In the genomic region with DNA sequence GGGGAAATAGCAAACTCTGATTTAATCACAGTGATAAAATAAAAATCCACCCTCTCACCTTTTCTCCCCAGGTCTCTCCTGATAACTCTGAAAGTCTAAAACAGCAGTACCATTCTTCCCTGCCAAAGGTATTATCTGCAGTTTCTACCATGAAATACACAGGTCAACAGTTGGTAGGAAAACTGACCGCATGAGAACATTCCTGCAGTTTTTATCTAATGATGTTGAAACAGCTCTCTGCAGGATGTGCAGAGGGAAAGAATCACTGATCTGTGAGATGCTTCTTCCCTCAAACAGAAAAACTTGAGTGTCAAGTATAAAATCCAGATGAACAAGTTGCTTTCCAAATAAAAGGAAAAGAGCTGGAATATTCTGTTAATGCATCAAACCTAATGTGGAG, we compare ENCODE assay signal across 28 cellular contexts. TPM values are rescaled to one million over a fixed set of nuclear protein-coding genes. Genes with fewer than 3 reads are reported as not detected.
DNase-seq lines count a peak whose midpoint lies in the region; ATAC-seq and TF ChIP-seq lines count a peak whose summit lies in the region.
"Had no signal": no experiment of that assay in that cellular context is flagged by ENCODE, and none has a peak within 500 bp of the region (broad histone marks: within the 10 kb centered on the region; RNA-seq: fewer than 3 reads in every experiment).

No MANE protein-coding gene starts in this region.

- peaks cover 27% of the 10 kb centered on the region for H3K4me1 Mint-ChIP-seq in MCF 10A (ENCODE audit: insufficient read depth, unreplicated experiment)
- H3K4me1 Mint-ChIP-seq: activated CD4-positive, alpha-beta memory T cell treated with anti-CD3 and anti-CD28 coated beads, Interleukin-2, amount 10 ng/mL, durations not matched to agents 7 days and 5 days; activated naive CD8-positive, alpha-beta T cell treated with anti-CD3 and anti-CD28 coated beads, Interleukin-2, amount 10 ng/mL, durations not matched to agents 7 days and 5 days had no signal

- TF ChIP-seq POLR2A in breast epithelium (IDR thresholded peaks at IDR 0.05), result no peak
- no peak for TF ChIP-seq POLR2A in body of pancreas (IDR thresholded peaks at IDR 0.05)

- H3K9me3 Mint-ChIP-seq in MCF 10A (ENCODE audit: unreplicated experiment), result no peaks in the 10 kb centered on the region
- H3K9me3 Mint-ChIP-seq: activated CD4-positive, alpha-beta memory T cell treated with anti-CD3 and anti-CD28 coated beads, Interleukin-2, amount 10 ng/mL, durations not matched to agents 7 days and 5 days; activated naive CD8-positive, alpha-beta T cell treated with anti-CD3 and anti-CD28 coated beads, Interleukin-2, amount 10 ng/mL, durations not matched to agents 7 days and 5 days had no signal

- WGBS in body of pancreas, 2 donors, result 41 to 47% methylated on average over 1 of the region's 1 CpG

- CTCF ChIA-PET in MCF 10A (lab: Yijun Ruan, JAX), result no interaction called here

- no peaks in the 10 kb centered on the region for H3K27me3 Mint-ChIP-seq in MCF 10A (ENCODE audit: insufficient read depth, unreplicated experiment)
- H3K27me3 Mint-ChIP-seq: activated CD4-positive, alpha-beta memory T cell treated with anti-CD3 and anti-CD28 coated beads, Interleukin-2, amount 10 ng/mL, durations not matched to agents 7 days and 5 days had no signal

- H3K4me3 ChIP-seq in breast epithelium (no peak overlapping the region), fibroblast of the aortic adventitia (ENCODE audit: low read depth, low read length) (no peak overlapping the region), body of pancreas (no peak overlapping the region)
- H3K4me3 ChIP-seq: coronary artery, esophagus muscularis mucosa, prostate gland, skin epidermis had no signal

- BruUV-seq in MCF 10A (replicated peaks; lab: Mats Ljungman, UMichigan), result no TSS peak

- no peak overlapping the region for H3K27ac ChIP-seq in breast epithelium
- H3K27ac ChIP-seq in body of pancreas, result no peak overlapping the region
- H3K27ac ChIP-seq: coronary artery, esophagus muscularis mucosa, prostate gland, skin epidermis had no signal

- no peaks in the 10 kb centered on the region for H3K36me3 ChIP-seq in breast epithelium
- no peaks in the 10 kb centered on the region for H3K36me3 ChIP-seq in body of pancreas (replicated peaks in 1 of 2; ENCODE audit: insufficient read depth in 1 of 2, low read depth in 2 of 2)
- H3K36me3 ChIP-seq: esophagus muscularis mucosa, prostate gland had no signal

- ATAC-seq in body of pancreas (no peak), GM21423 (IDR thresholded peaks at IDR 0.05; ENCODE audit: unreplicated experiment) (no peak), HG02798 (IDR thresholded peaks at IDR 0.05; ENCODE audit: poor library complexity, unreplicated experiment) (no peak), GM18909 (IDR thresholded peaks at IDR 0.05; ENCODE audit: poor library complexity, unreplicated experiment) (no peak)
- ATAC-seq: left colon had no signal

- H3K36me3 Mint-ChIP-seq in MCF 10A (ENCODE audit: insufficient read depth, unreplicated experiment), result no peaks in the 10 kb centered on the region
- H3K36me3 Mint-ChIP-seq: activated naive CD8-positive, alpha-beta T cell treated with anti-CD3 and anti-CD28 coated beads, Interleukin-2, amount 10 ng/mL, durations not matched to agents 7 days and 5 days had no signal

- H3K27me3 ChIP-seq in breast epithelium (peaks cover 0 to 27% of the 10 kb centered on the region in 2 donors), body of pancreas (no peaks in the 10 kb centered on the region)

- H3K4me1 ChIP-seq in breast epithelium, result no peaks in the 10 kb centered on the region
- H3K4me1 ChIP-seq in body of pancreas, result no peaks in the 10 kb centered on the region
- H3K4me1 ChIP-seq: esophagus muscularis mucosa, prostate gland had no signal

- POLR2A ChIA-PET in MCF 10A (lab: Yijun Ruan, JAX), result interaction anchor here (0.9 to 1.0 kb wide), 2 partner anchors 11 to 42 kb away, joined by 3 to 4 read pairs; no protein-coding TSS in a partner anchor

- no peak overlapping the region for H3K4me3 Mint-ChIP-seq in MCF 10A (ENCODE audit: unreplicated experiment)
- H3K4me3 Mint-ChIP-seq: activated CD4-positive, alpha-beta memory T cell treated with anti-CD3 and anti-CD28 coated beads, Interleukin-2, amount 10 ng/mL, durations not matched to agents 7 days and 5 days; activated naive CD8-positive, alpha-beta T cell treated with anti-CD3 and anti-CD28 coated beads, Interleukin-2, amount 10 ng/mL, durations not matched to agents 7 days and 5 days had no signal

- DNase-seq in MCF 10A (ENCODE audit: unreplicated experiment) (peak; percentile 16), breast epithelium (ENCODE audit: low spot score in 2 of 2) (no peak), amniotic epithelial cell (ENCODE audit: low read depth) (peak; percentile 94), fibroblast of the aortic adventitia (ENCODE audit: low read depth) (peak; percentile 11), body of pancreas (no peak)
- DNase-seq: activated CD4-positive, alpha-beta memory T cell treated with anti-CD3 and anti-CD28 coated beads, Interleukin-2, amount 10 ng/mL, durations not matched to agents 7 days and 5 days; activated effector memory CD4-positive, alpha-beta T cell treated with Interleukin-2 at 50 U/mL for 16 hours; activated naive CD8-positive, alpha-beta T cell treated with anti-CD3 and anti-CD28 coated beads, Interleukin-2, amount 10 ng/mL, durations not matched to agents 7 days and 5 days; DMS53; glutamatergic neuron; H7; Karpas-422; left colon; mesendoderm; NCI-H1092; NCI-H2029; NCI-H748 treated with DMSO at 0.1 percent for 48 hours; stimulated activated CD4-positive, alpha-beta T cell treated with anti-CD3 and anti-CD28 coated beads, Interleukin-1b, Interleukin-23, amount 100 ng/mL, for 48 hours; T1000 had no signal

- no peak overlapping the region for H3K27ac Mint-ChIP-seq in MCF 10A (ENCODE audit: low read depth, unreplicated experiment)
- H3K27ac Mint-ChIP-seq: activated CD4-positive, alpha-beta memory T cell treated with anti-CD3 and anti-CD28 coated beads, Interleukin-2, amount 10 ng/mL, durations not matched to agents 7 days and 5 days; activated naive CD8-positive, alpha-beta T cell treated with anti-CD3 and anti-CD28 coated beads, Interleukin-2, amount 10 ng/mL, durations not matched to agents 7 days and 5 days had no signal

- intact Hi-C loops in MCF 10A (cut with micrococcal nuclease), result no loop called here
- intact Hi-C loops in breast epithelium (cut with DNase I; ENCODE audit: low total_unique reads), result no loop called here
- intact Hi-C loops in body of pancreas (cut with DNase I), result no loop called here

- TF ChIP-seq CTCF in MCF 10A (IDR thresholded peaks at IDR 0.05; ENCODE audit: unreplicated experiment) (no peak), breast epithelium (IDR thresholded peaks at IDR 0.05) (no peak), fibroblast of the aortic adventitia (IDR thresholded peaks at IDR 0.05; ENCODE audit: insufficient read depth, low read length) (no peak), body of pancreas (IDR thresholded peaks at IDR 0.05) (no peak)

- H3K9me3 ChIP-seq in breast epithelium, result no peaks in the 10 kb centered on the region
- H3K9me3 ChIP-seq in body of pancreas, result no peaks in the 10 kb centered on the region
- H3K9me3 ChIP-seq: esophagus muscularis mucosa, prostate gland had no signal

RNA-seq across cellular contexts. Expression of a gene that starts 39.1 kb away (rescaled TPM):
- 0.20 and 0.28 TPM in 2 replicates for total RNA-seq in MCF 10A (2022)
- not detected for total RNA-seq in breast epithelium
- total RNA-seq in fibroblast of the aortic adventitia (ENCODE audit: low replicate concordance), result under 0.01 TPM in 1 of 2 replicates, not detected in the other
- under 1 TPM; under 0.01 to 0.78 TPM for total RNA-seq in body of pancreas
- total RNA-seq: activated CD4-positive, alpha-beta memory T cell treated with anti-CD3 and anti-CD28 coated beads, Interleukin-2, amount 10 ng/mL, durations not matched to agents 7 days and 5 days; activated naive CD8-positive, alpha-beta T cell treated with anti-CD3 and anti-CD28 coated beads, Interleukin-2, amount 10 ng/mL, durations not matched to agents 7 days and 5 days; H7; subcutaneous adipose tissue; ureter had no signal

Comparison
In these comparisons a context has a peak if more than half of its experiments do, and no peak if none do; other contexts are left out.
1. DNase-seq: peak in MCF 10A (single experiment), amniotic epithelial cell (single experiment) and fibroblast of the aortic adventitia (single experiment); none in breast epithelium (0 of 2) and body of pancreas (0 of 4).